In genomic region chr1:209354111-209354839, GRCh38 we compare ENCODE assay signal across 8 cellular contexts.
A peak's percentile ranks its signal among the peaks of the same experiment; 100 is the strongest.
DNase-seq lines count a peak whose midpoint lies in the region; ATAC-seq and TF ChIP-seq lines count a peak whose summit lies in the region.

No MANE protein-coding gene starts in this region.

- H3K27me3 Mint-ChIP-seq in T-helper 17 cell, result peaks cover 64% of the 10 kb centered on the region

- H3K4me3 Mint-ChIP-seq in T-helper 17 cell, result no peak overlapping the region

- ATAC-seq in HG02938 (IDR thresholded peaks at IDR 0.05; ENCODE audit: unreplicated experiment) (peak; percentile 79), T-helper 17 cell (peak; percentile 70), body of pancreas (peak; percentile 91), HG02840 (IDR thresholded peaks at IDR 0.05; ENCODE audit: low FRiP score, unreplicated experiment) (no peak)

- peak; percentile 88 for DNase-seq in NCI-H1694 (lab: John Stamatoyannopoulos, UW)
- DNase-seq in T-helper 17 cell, result peak in 1 of 3 donors; percentile 11
- DNase-seq in body of pancreas, result peak; percentile 79 to 89 (median 86)
- DNase-seq in iPS DF 4.7 (ENCODE audit: extremely low read depth, low spot score), result peak; percentile 96
- DNase-seq in smooth muscle cell of the brain vasculature (ENCODE audit: low read depth, low spot score), result peak; percentile 61

- no peaks in the 10 kb centered on the region for H3K4me1 ChIP-seq in body of pancreas

- TF ChIP-seq CTCF in GM12875 (IDR thresholded peaks at IDR 0.05; ENCODE audit: borderline replicate concordance, insufficient read depth, low read depth, low read length) (peak; percentile 87), body of pancreas (IDR thresholded peaks at IDR 0.05) (peak; percentile 56 to 84 (median 65))

- no peaks in the 10 kb centered on the region for H3K36me3 ChIP-seq in body of pancreas (replicated peaks in 1 of 2; ENCODE audit: insufficient read depth in 1 of 2, low read depth in 2 of 2)

- H3K4me3 ChIP-seq in GM12875 (ENCODE audit: low read depth, low read length) (no peak overlapping the region), body of pancreas (no peak overlapping the region)

- H3K27me3 ChIP-seq in body of pancreas, result no peaks in the 10 kb centered on the region

- H3K36me3 Mint-ChIP-seq in T-helper 17 cell (ENCODE audit: low read depth), result no peaks in the 10 kb centered on the region

- H3K4me1 Mint-ChIP-seq in T-helper 17 cell, result peaks cover 4% of the 10 kb centered on the region

- no peak overlapping the region for H3K27ac ChIP-seq in body of pancreas

- H3K27ac Mint-ChIP-seq in T-helper 17 cell, result no peak overlapping the region

- H3K9me3 ChIP-seq in T-helper 17 cell (ENCODE audit: control insufficient read depth, low read length, poor library complexity, severe bottlenecking), result no peaks in the 10 kb centered on the region
- no peaks in the 10 kb centered on the region for H3K9me3 ChIP-seq in body of pancreas

- intact Hi-C loops in body of pancreas (cut with DNase I), result no loop called here

- WGBS in body of pancreas, 2 donors, result 30 to 32% methylated on average over 20 of the region's 20 CpGs

- no peak for TF ChIP-seq POLR2A in body of pancreas (IDR thresholded peaks at IDR 0.05)
